Comparison of ENCODE assay signal across 8 cellular contexts in the genomic region with DNA sequence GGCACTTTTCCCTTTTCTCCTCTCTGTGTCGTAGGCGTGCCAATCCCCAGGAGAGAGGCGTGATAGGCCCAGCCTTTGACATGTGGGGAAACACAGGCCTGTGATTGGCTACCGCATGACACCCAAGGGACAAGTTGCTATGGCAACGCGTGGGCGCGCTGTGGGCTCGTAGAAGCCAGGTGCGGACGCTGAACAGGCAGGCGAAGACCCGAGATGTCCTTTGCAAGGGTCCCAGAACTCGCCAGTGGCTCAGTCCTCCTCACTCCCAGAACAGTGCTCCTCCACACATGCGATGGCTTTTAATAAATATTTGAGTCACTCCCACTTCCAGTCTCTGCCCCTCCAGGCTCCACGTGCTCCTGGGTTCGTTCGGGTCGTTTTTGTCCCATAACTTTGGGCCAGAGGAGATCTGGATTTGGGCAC. TPM values are rescaled to one million over a fixed set of nuclear protein-coding genes. Genes with fewer than 3 reads are reported as not detected.
DNase-seq lines count a peak whose midpoint lies in the region; ATAC-seq and TF ChIP-seq lines count a peak whose summit lies in the region.

No MANE protein-coding gene starts in this region.

- peak overlapping the region; percentile 93 for H3K4me2 ChIP-seq in parathyroid adenoma (ENCODE audit: low read length)

- DNase-seq in EL (peak; percentile 95), NCI-H1092 treated with DMSO at 0.1 percent for 48 hours (lab: John Stamatoyannopoulos, UW) (peak; percentile 89), SKM-1 treated with dmso at 0.1 percent for 144 hours (lab: John Stamatoyannopoulos, UW; ENCODE audit: unreplicated experiment) (peak; percentile 88), Right ventricle myocardium superior (peak; percentile 94), thyroid gland (peak; percentile 90 to 93)
- DNase-seq in activated naive CD8-positive, alpha-beta T cell treated with anti-CD3 and anti-CD28 coated beads, Interleukin-2, amount 10 ng/mL, durations not matched to agents 7 days and 5 days, result peak; percentile 78

- H3K4me3 ChIP-seq in HEK293 (ENCODE audit: low read depth, low read length), result no peak overlapping the region
- H3K4me3 ChIP-seq in parathyroid adenoma (ENCODE audit: low read depth, low read length), result peak overlapping the region; percentile 59
- H3K4me3 ChIP-seq in thyroid gland (replicated peaks in 1 of 3), result peak overlapping the region in 1 of 3 donors; percentile 12

- CTCF ChIA-PET in HEK293 (lab: Yijun Ruan, JAX), result no interaction called here

- TF ChIP-seq CTCF in HEK293 (tag by site-specific recombination; IDR thresholded peaks at IDR 0.05) (no peak), parathyroid adenoma (IDR thresholded peaks at IDR 0.05) (no peak), thyroid gland (IDR thresholded peaks at IDR 0.05) (no peak)

- TF ChIP-seq POLR2A in thyroid gland (IDR thresholded peaks at IDR 0.05), result no peak

- H3K4me1 Mint-ChIP-seq in activated naive CD8-positive, alpha-beta T cell treated with anti-CD3 and anti-CD28 coated beads, Interleukin-2, amount 10 ng/mL, durations not matched to agents 7 days and 5 days, result peaks cover 16% of the 10 kb centered on the region

- H3K9me3 ChIP-seq in HEK293 (ENCODE audit: control insufficient read depth, insufficient read depth, low read depth, low read length) (no peaks in the 10 kb centered on the region), parathyroid adenoma (ENCODE audit: control insufficient read depth, low read length) (no peaks in the 10 kb centered on the region), thyroid gland (no peaks in the 10 kb centered on the region)

- H3K4me3 Mint-ChIP-seq in activated naive CD8-positive, alpha-beta T cell treated with anti-CD3 and anti-CD28 coated beads, Interleukin-2, amount 10 ng/mL, durations not matched to agents 7 days and 5 days, result peak overlapping the region; percentile 70

- peak; percentile 92 for ATAC-seq in activated naive CD8-positive, alpha-beta T cell treated with anti-CD3 and anti-CD28 coated beads, Interleukin-2, amount 10 ng/mL, durations not matched to agents 7 days and 5 days (ENCODE audit: low read depth)
- peak; percentile 93 for ATAC-seq in Right ventricle myocardium superior (ENCODE audit: poor library complexity)

- H3K9ac ChIP-seq in parathyroid adenoma, result no peak overlapping the region

- no peak overlapping the region for H3K27ac Mint-ChIP-seq in activated naive CD8-positive, alpha-beta T cell treated with anti-CD3 and anti-CD28 coated beads, Interleukin-2, amount 10 ng/mL, durations not matched to agents 7 days and 5 days

- H3K9me3 Mint-ChIP-seq in activated naive CD8-positive, alpha-beta T cell treated with anti-CD3 and anti-CD28 coated beads, Interleukin-2, amount 10 ng/mL, durations not matched to agents 7 days and 5 days, result no peaks in the 10 kb centered on the region

- POLR2A ChIA-PET in HEK293 (lab: Yijun Ruan, JAX), result no interaction called here
- POLR2A ChIA-PET in activated naive CD8-positive, alpha-beta T cell treated with anti-CD3 and anti-CD28 coated beads, Interleukin-2, amount 10 ng/mL, durations not matched to agents 7 days and 5 days (lab: Charles Lee), result no interaction called here

- no peaks in the 10 kb centered on the region for H3K27me3 ChIP-seq in parathyroid adenoma (ENCODE audit: control insufficient read depth, insufficient read depth, low read length)
- H3K27me3 ChIP-seq in thyroid gland, result no peaks in the 10 kb centered on the region

- no peaks in the 10 kb centered on the region for H3K4me1 ChIP-seq in HEK293 (ENCODE audit: control insufficient read depth, insufficient read depth, low read length)
- H3K4me1 ChIP-seq in parathyroid adenoma, result no peaks in the 10 kb centered on the region
- peaks cover 0 to 11% of the 10 kb centered on the region in 2 donors for H3K4me1 ChIP-seq in thyroid gland

- peaks cover 7% of the 10 kb centered on the region for H3K27me3 Mint-ChIP-seq in activated naive CD8-positive, alpha-beta T cell treated with anti-CD3 and anti-CD28 coated beads, Interleukin-2, amount 10 ng/mL, durations not matched to agents 7 days and 5 days

- H3K27ac ChIP-seq in HEK293 (ENCODE audit: extremely low read depth, low read depth, low read length), result no peak overlapping the region
- H3K27ac ChIP-seq in parathyroid adenoma, result no peak overlapping the region
- H3K27ac ChIP-seq in thyroid gland, result no peak overlapping the region

- H3K36me3 ChIP-seq in HEK293 (ENCODE audit: control insufficient read depth in 2 of 2, insufficient read depth in 1 of 2, low read length in 2 of 2), result no peaks in the 10 kb centered on the region
- H3K36me3 ChIP-seq in parathyroid adenoma (ENCODE audit: control insufficient read depth, insufficient read depth, low read length), result no peaks in the 10 kb centered on the region
- no peaks in the 10 kb centered on the region for H3K36me3 ChIP-seq in thyroid gland

- no peaks in the 10 kb centered on the region for H3K36me3 Mint-ChIP-seq in activated naive CD8-positive, alpha-beta T cell treated with anti-CD3 and anti-CD28 coated beads, Interleukin-2, amount 10 ng/mL, durations not matched to agents 7 days and 5 days

- no peaks in the 10 kb centered on the region for H3K79me2 ChIP-seq in parathyroid adenoma

- peak overlapping the region; percentile 66 for H2AFZ ChIP-seq in parathyroid adenoma

- intact Hi-C loops in Right ventricle myocardium superior (cut with DNase I) (no loop called here), thyroid gland (cut with DNase I) (no loop called here)

- WGBS in thyroid gland, 2 donors, result 9 to 10% methylated on average over 18 to 19 of the region's 19 CpGs

TF ChIP-seq in HEK293, 187 proteins besides CTCF, POLR2A, EP300 and RAD21 (continues in another document):
- TF ChIP-seq SP2 (tag by site-specific recombination; IDR thresholded peaks at IDR 0.05) (peak; percentile 82), ZNF473 (tag by site-specific recombination; IDR thresholded peaks at IDR 0.05) (no peak), GLIS2 (tag by site-specific recombination; IDR thresholded peaks at IDR 0.05) (peak; percentile 27; the same call in 1 of the 2 replicates), ZNF777 (tag by site-specific recombination; IDR thresholded peaks at IDR 0.05; ENCODE audit: borderline replicate concordance) (no peak), ZNF626 (tag by site-specific recombination; IDR thresholded peaks at IDR 0.05) (no peak), ZNF335 (tag by site-specific recombination; conservative IDR thresholded peaks at IDR 0.05) (peak; percentile 50), ZNF664 (tag by site-specific recombination; IDR thresholded peaks at IDR 0.05) (no peak), EGR2 (tag by site-specific recombination; IDR thresholded peaks at IDR 0.05; ENCODE audit: low read depth) (peak; percentile 66), ZFHX2 (tag by site-specific recombination; conservative IDR thresholded peaks at IDR 0.05) (peak; percentile 84)
- TF ChIP-seq, protein P1, sequence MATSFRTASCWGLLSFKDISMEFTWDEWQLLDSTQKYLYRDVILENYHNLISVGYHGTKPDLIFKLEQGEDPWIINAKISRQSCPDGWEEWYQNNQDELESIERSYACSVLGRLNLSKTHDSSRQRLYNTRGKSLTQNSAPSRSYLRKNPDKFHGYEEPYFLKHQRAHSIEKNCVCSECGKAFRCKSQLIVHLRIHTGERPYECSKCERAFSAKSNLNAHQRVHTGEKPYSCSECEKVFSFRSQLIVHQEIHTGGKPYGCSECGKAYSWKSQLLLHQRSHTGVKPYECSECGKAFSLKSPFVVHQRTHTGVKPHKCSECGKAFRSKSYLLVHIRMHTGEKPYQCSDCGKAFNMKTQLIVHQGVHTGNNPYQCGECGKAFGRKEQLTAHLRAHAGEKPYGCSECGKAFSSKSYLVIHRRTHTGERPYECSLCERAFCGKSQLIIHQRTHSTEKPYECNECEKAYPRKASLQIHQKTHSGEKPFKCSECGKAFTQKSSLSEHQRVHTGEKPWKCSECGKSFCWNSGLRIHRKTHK (tag by site-specific recombination; IDR thresholded peaks at IDR 0.05), result no peak
- TF ChIP-seq, protein P2, sequence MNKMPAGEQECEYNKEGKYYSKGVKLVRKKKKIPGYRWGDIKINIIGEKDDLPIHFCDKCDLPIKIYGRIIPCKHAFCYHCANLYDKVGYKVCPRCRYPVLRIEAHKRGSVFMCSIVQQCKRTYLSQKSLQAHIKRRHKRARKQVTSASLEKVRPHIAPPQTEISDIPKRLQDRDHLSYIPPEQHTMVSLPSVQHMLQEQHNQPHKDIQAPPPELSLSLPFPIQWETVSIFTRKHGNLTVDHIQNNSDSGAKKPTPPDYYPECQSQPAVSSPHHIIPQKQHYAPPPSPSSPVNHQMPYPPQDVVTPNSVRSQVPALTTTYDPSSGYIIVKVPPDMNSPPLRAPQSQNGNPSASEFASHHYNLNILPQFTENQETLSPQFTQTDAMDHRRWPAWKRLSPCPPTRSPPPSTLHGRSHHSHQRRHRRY (tag by site-specific recombination; IDR thresholded peaks at IDR 0.05), result no peak

RNA-seq across cellular contexts. Expression of a gene that starts 4.2 kb away (rescaled TPM):
- not detected for total RNA-seq in activated naive CD8-positive, alpha-beta T cell treated with anti-CD3 and anti-CD28 coated beads, Interleukin-2, amount 10 ng/mL, durations not matched to agents 7 days and 5 days
- not detected for total RNA-seq in Right ventricle myocardium superior
- total RNA-seq in thyroid gland, result not detected

RNA-seq across cellular contexts. Expression of a gene that starts 18.4 kb away (rescaled TPM):
- not detected for total RNA-seq in activated naive CD8-positive, alpha-beta T cell treated with anti-CD3 and anti-CD28 coated beads, Interleukin-2, amount 10 ng/mL, durations not matched to agents 7 days and 5 days
- total RNA-seq in Right ventricle myocardium superior (19.7 TPM), thyroid gland (10 to 100 TPM in 1 of 4 donors, 1 to 10 TPM in 3; 5.1 to 12.5 (median 7.7) TPM)

RNA-seq across cellular contexts. Expression of a gene that starts 20.0 kb away (rescaled TPM):
- total RNA-seq in activated naive CD8-positive, alpha-beta T cell treated with anti-CD3 and anti-CD28 coated beads, Interleukin-2, amount 10 ng/mL, durations not matched to agents 7 days and 5 days, result 10 to 100 TPM; 19.8 to 21.3 TPM
- total RNA-seq in Right ventricle myocardium superior, result 17.3 TPM
- total RNA-seq in thyroid gland, result 10 to 100 TPM; 20.7 to 31.6 (median 27.1) TPM

RNA-seq across cellular contexts. Expression of a gene that starts 27.1 kb away (rescaled TPM):
- not detected for total RNA-seq in activated naive CD8-positive, alpha-beta T cell treated with anti-CD3 and anti-CD28 coated beads, Interleukin-2, amount 10 ng/mL, durations not matched to agents 7 days and 5 days
- total RNA-seq in Right ventricle myocardium superior (9.4 TPM), thyroid gland (not detected)

RNA-seq across cellular contexts. Expression of a gene that starts 59.7 kb away (rescaled TPM):
- 10 to 100 TPM; 55.1 to 57.0 TPM for total RNA-seq in activated naive CD8-positive, alpha-beta T cell treated with anti-CD3 and anti-CD28 coated beads, Interleukin-2, amount 10 ng/mL, durations not matched to agents 7 days and 5 days
- total RNA-seq in Right ventricle myocardium superior, result 44.9 TPM
- total RNA-seq in thyroid gland, result 100 to 1,000 TPM; 119 to 149 (median 122) TPM

Comparison
In these comparisons a context has a peak if more than half of its experiments do, and no peak if none do; other contexts are left out.
1. RNA of a gene that starts 18.4 kb away (total RNA-seq): 19.7 TPM in Right ventricle myocardium superior (single experiment) and 5.1 to 12.5 TPM in thyroid gland; not detected in activated naive CD8-positive, alpha-beta T cell treated with anti-CD3 and anti-CD28 coated beads, Interleukin-2, amount 10 ng/mL, durations not matched to agents 7 days and 5 days; every median in the first group is over 4 times any median in the second.
2. Peak in every context shown above with its lines, with median percentiles within 50 percentile points of each other: DNase-seq.